In genomic region chr10:103396067-103396788, GRCh38 we compare ENCODE assay signal across 8 cellular contexts. TPM values are rescaled to one million over a fixed set of nuclear protein-coding genes. Genes with fewer than 3 reads are reported as not detected.
A peak's percentile ranks its signal among the peaks of the same experiment; 100 is the strongest.
DNase-seq lines count a peak whose midpoint lies in the region; ATAC-seq and TF ChIP-seq lines count a peak whose summit lies in the region.

ATP5MK (minus strand) TSS chr10:103396475; CDS start chr10:103392457, 4,018 bp downstream.
A gene with protein sequence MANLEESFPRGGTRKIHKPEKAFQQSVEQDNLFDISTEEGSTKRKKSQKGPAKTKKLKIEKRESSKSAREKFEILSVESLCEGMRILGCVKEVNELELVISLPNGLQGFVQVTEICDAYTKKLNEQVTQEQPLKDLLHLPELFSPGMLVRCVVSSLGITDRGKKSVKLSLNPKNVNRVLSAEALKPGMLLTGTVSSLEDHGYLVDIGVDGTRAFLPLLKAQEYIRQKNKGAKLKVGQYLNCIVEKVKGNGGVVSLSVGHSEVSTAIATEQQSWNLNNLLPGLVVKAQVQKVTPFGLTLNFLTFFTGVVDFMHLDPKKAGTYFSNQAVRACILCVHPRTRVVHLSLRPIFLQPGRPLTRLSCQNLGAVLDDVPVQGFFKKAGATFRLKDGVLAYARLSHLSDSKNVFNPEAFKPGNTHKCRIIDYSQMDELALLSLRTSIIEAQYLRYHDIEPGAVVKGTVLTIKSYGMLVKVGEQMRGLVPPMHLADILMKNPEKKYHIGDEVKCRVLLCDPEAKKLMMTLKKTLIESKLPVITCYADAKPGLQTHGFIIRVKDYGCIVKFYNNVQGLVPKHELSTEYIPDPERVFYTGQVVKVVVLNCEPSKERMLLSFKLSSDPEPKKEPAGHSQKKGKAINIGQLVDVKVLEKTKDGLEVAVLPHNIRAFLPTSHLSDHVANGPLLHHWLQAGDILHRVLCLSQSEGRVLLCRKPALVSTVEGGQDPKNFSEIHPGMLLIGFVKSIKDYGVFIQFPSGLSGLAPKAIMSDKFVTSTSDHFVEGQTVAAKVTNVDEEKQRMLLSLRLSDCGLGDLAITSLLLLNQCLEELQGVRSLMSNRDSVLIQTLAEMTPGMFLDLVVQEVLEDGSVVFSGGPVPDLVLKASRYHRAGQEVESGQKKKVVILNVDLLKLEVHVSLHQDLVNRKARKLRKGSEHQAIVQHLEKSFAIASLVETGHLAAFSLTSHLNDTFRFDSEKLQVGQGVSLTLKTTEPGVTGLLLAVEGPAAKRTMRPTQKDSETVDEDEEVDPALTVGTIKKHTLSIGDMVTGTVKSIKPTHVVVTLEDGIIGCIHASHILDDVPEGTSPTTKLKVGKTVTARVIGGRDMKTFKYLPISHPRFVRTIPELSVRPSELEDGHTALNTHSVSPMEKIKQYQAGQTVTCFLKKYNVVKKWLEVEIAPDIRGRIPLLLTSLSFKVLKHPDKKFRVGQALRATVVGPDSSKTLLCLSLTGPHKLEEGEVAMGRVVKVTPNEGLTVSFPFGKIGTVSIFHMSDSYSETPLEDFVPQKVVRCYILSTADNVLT (N-terminal part only) (plus strand): TSS chr10:103396626. CDS start chr10:103398427, 1,801 bp downstream.

- peaks cover 45% of the 10 kb centered on the region for H3K36me3 Mint-ChIP-seq in activated T-cell treated with anti-CD3 and anti-CD28 coated beads, Interleukin-2, amount 50 U/mL, for 4 hours (ENCODE audit: insufficient read depth)

- no peaks in the 10 kb centered on the region for H3K27me3 Mint-ChIP-seq in activated T-cell treated with anti-CD3 and anti-CD28 coated beads, Interleukin-2, amount 50 U/mL, for 4 hours (ENCODE audit: low read depth)

- no peaks in the 10 kb centered on the region for H3K9me3 ChIP-seq in esophagus (ENCODE audit: control insufficient read depth in 2 of 2, insufficient read depth in 1 of 2, low read depth in 1 of 2, low read length in 1 of 2)
- H3K9me3 ChIP-seq in muscle layer of colon (ENCODE audit: low read length) = no peaks in the 10 kb centered on the region

- H3K4me1 ChIP-seq in esophagus (ENCODE audit: control insufficient read depth in 2 of 2, insufficient read depth in 2 of 2, low read length in 1 of 2) (peaks cover 5% of the 10 kb centered on the region in 2 donors), muscle layer of colon (ENCODE audit: insufficient read depth, low read length) (peaks cover 28% of the 10 kb centered on the region)

- peak within 1 kb of the TSS; percentile 89 for H3K9ac ChIP-seq in muscle layer of colon (ENCODE audit: low read length)

- H3K4me3 ChIP-seq in esophagus (ENCODE audit: low read depth in 1 of 2, low read length in 2 of 2) (peak within 1 kb of the TSS; percentile 98 to 99), muscle layer of colon (ENCODE audit: low read depth in 1 of 2, low read length in 2 of 2) (peak within 1 kb of the TSS; percentile 78 to 99)

- H3K27me3 ChIP-seq in esophagus (ENCODE audit: control insufficient read depth in 1 of 2, insufficient read depth in 2 of 2, low read length in 2 of 2) (no peaks in the 10 kb centered on the region), muscle layer of colon (ENCODE audit: control insufficient read depth in 1 of 2, insufficient read depth in 2 of 2, low read length in 2 of 2) (no peaks in the 10 kb centered on the region)

- H3K4me3 Mint-ChIP-seq in activated T-cell treated with anti-CD3 and anti-CD28 coated beads, Interleukin-2, amount 50 U/mL, for 4 hours = peak within 1 kb of the TSS; percentile 90

- peak; percentile 99 for ATAC-seq in GM21619 (IDR thresholded peaks at IDR 0.05; ENCODE audit: unreplicated experiment)
- peak; percentile 100 for ATAC-seq in activated T-cell treated with anti-CD3 and anti-CD28 coated beads, Interleukin-2, amount 50 U/mL, for 4 hours

- peaks cover 53% of the 10 kb centered on the region for H3K4me1 Mint-ChIP-seq in activated T-cell treated with anti-CD3 and anti-CD28 coated beads, Interleukin-2, amount 50 U/mL, for 4 hours (ENCODE audit: low read depth)

- H3K27ac ChIP-seq in esophagus (ENCODE audit: low read depth in 2 of 2, low read length in 1 of 2) (peak within 1 kb of the TSS; percentile 86 to 91), muscle layer of colon (ENCODE audit: low read depth, low read length) (peak within 1 kb of the TSS; percentile 81)

- in situ Hi-C loops in KBM-7 (cut with MboI; ENCODE audit: low pct_unique_long_range_greater_than_20kb, low sequenced_read_pairs) = no loop called here

- peak; percentile 99 for DNase-seq in DMS53 (lab: John Stamatoyannopoulos, UW)
- peak; percentile 99 for DNase-seq in KBM-7
- DNase-seq in activated T-cell treated with anti-CD3 and anti-CD28 coated beads, Interleukin-2, amount 50 U/mL, for 4 hours = peak; percentile 91
- DNase-seq in stimulated activated CD8-positive, alpha-beta memory T cell treated with anti-CD3 and anti-CD28 coated beads, Interleukin-7, amount 100 ng/mL, for 4 hours (ENCODE audit: low read depth in 2 of 2) = peak; percentile 91 to 95

- WGBS in esophagus, 2 donors = 0% methylated on average over 56 of the region's 56 CpGs

- H3K9me3 Mint-ChIP-seq in activated T-cell treated with anti-CD3 and anti-CD28 coated beads, Interleukin-2, amount 50 U/mL, for 4 hours = no peaks in the 10 kb centered on the region

- peaks cover 2 to 13% of the 10 kb centered on the region in 2 donors for H3K36me3 ChIP-seq in esophagus (ENCODE audit: control insufficient read depth in 2 of 2, insufficient read depth in 2 of 2, low read length in 1 of 2)
- peaks cover 32% of the 10 kb centered on the region for H3K36me3 ChIP-seq in muscle layer of colon (ENCODE audit: insufficient read depth, low read length)

TF ChIP-seq in PFSK-1, 5 proteins besides CTCF, POLR2A, EP300 and RAD21:
- TF ChIP-seq SIN3A (IDR thresholded peaks at IDR 0.05; ENCODE audit: borderline replicate concordance, insufficient read depth, low read length) = peak; percentile 51; the same call in 1 of the 2 replicates
- peak; percentile 90 for TF ChIP-seq POLR2AphosphoS5 (IDR thresholded peaks at IDR 0.05; ENCODE audit: low read depth, low read length)
- TF ChIP-seq FOXP2 (optimal IDR thresholded peaks at IDR 0.05; ENCODE audit: borderline replicate concordance, extremely low read depth, extremely low read length, insufficient read depth) = peak; percentile 61
- TF ChIP-seq REST (IDR thresholded peaks at IDR 0.05; ENCODE audit: insufficient read depth in 1 of 2, low read depth in 2 of 2, low read length in 2 of 2) = no peak
- TF ChIP-seq TAF1 (IDR thresholded peaks at IDR 0.05; ENCODE audit: borderline replicate concordance, insufficient read depth, low read length) = peak; percentile 82; the same call in 1 of the 2 replicates

RNA-seq across cellular contexts. Expression of gene ATP5MK, which starts in this region (rescaled TPM):
- 131 TPM for polyA plus RNA-seq in PFSK-1 (2012; ENCODE audit: insufficient read length, low read depth)
- 100 to 1,000 TPM; 426 to 450 (median 433) TPM for total RNA-seq in activated T-cell treated with anti-CD3 and anti-CD28 coated beads, Interleukin-2, amount 50 U/mL, for 4 hours
- polyA plus RNA-seq in esophagus = 100 to 1,000 TPM; 707 to 972 TPM

RNA-seq across cellular contexts. Expression of the second gene that starts in this region (rescaled TPM):
- polyA plus RNA-seq in PFSK-1 (2012; ENCODE audit: insufficient read length, low read depth) = 51.0 TPM
- 100 to 1,000 TPM; 122 to 127 (median 124) TPM for total RNA-seq in activated T-cell treated with anti-CD3 and anti-CD28 coated beads, Interleukin-2, amount 50 U/mL, for 4 hours
- polyA plus RNA-seq in esophagus = 10 to 100 TPM; 12.2 to 15.5 TPM

Comparison
In these comparisons a context has a peak if more than half of its experiments do, and no peak if none do; other contexts are left out.
1. Peak in every context shown above with its lines: DNase-seq, ATAC-seq, H3K4me3 ChIP-seq and H3K27ac ChIP-seq.